ENCODE assay signal across 9 cellular contexts in the genomic region with DNA sequence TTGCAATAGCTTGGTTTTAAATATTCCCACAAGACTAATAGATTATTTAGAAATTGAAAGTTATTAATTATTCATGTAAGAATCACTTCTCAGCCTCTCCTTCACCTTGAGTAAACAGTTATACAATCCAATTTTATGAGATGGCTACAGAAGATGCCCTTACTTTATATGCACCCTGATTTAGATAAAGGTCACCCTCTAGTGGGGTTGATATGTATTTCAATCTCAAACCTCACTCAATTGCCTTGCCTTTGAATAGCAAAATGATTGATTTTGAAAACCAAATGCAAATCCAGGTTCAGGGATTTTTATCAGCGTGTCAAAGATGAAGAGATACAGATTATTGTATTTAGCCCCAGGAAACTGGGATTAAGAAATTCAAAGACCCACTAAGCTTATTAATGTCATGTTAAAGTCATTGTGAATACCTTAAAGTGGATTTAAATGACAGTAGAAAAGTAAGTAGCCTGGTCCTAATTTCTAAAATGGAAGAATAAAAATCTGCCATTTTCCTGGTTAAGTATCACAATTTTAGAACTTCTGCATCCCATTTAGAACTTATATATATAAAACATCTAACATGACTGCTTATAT.
DNase-seq lines count a peak whose midpoint lies in the region; ATAC-seq lines count a peak whose summit lies in the region.
"Had no signal": no experiment of that assay in that cellular context is flagged by ENCODE, and none has a peak within 500 bp of the region (broad histone marks: within the 10 kb centered on the region; RNA-seq: fewer than 3 reads in every experiment).

No MANE protein-coding gene starts in this region.

- ATAC-seq in GM19438 (IDR thresholded peaks at IDR 0.05; ENCODE audit: low read depth, unreplicated experiment): peak; percentile 75
- ATAC-seq in HG03457 (IDR thresholded peaks at IDR 0.05; ENCODE audit: unreplicated experiment): peak; percentile 93
- ATAC-seq in memory B cell (ENCODE audit: low read depth): peak; percentile 60

- H3K27ac Mint-ChIP-seq in memory B cell: no peak overlapping the region
- H3K27ac Mint-ChIP-seq: natural killer cell had no signal

- H3K36me3 Mint-ChIP-seq in memory B cell: no peaks in the 10 kb centered on the region
- H3K36me3 Mint-ChIP-seq: natural killer cell had no signal

- DNase-seq in DMS153 treated with DMSO at 0.1 percent for 48 hours (lab: John Stamatoyannopoulos, UW; ENCODE audit: unreplicated experiment) (peak; percentile 56), NCI-H748 treated with DMSO at 0.1 percent for 48 hours (lab: John Stamatoyannopoulos, UW) (peak; percentile 79), dedifferentiated amniotic fluid mesenchymal stem cell (ENCODE audit: extremely low spot score) (peak; percentile 18), memory B cell (ENCODE audit: low spot score in 2 of 2) (peak in 1 of 2 donors; percentile 11)
- DNase-seq in activated CD4-positive, alpha-beta T cell treated with anti-CD3 and anti-CD28 coated beads for 48 hours: no peak
- no peak for DNase-seq in activated naive CD4-positive, alpha-beta T cell treated with anti-CD3 and anti-CD28 coated beads, Interleukin-2, amount 50 U/mL, for 16 hours
- DNase-seq: natural killer cell had no signal

- no peak overlapping the region for H3K4me3 Mint-ChIP-seq in memory B cell
- H3K4me3 Mint-ChIP-seq: natural killer cell had no signal

- no peaks in the 10 kb centered on the region for H3K9me3 Mint-ChIP-seq in memory B cell
- H3K9me3 Mint-ChIP-seq: natural killer cell had no signal

- peaks cover 6% of the 10 kb centered on the region for H3K27me3 Mint-ChIP-seq in memory B cell

- H3K4me1 Mint-ChIP-seq in memory B cell: no peaks in the 10 kb centered on the region
- H3K4me1 Mint-ChIP-seq: natural killer cell had no signal

Comparison
In these comparisons a context has a peak if more than half of its experiments do, and no peak if none do; other contexts are left out.
1. DNase-seq: peak in DMS153 treated with DMSO at 0.1 percent for 48 hours (single experiment), NCI-H748 treated with DMSO at 0.1 percent for 48 hours (single experiment) and dedifferentiated amniotic fluid mesenchymal stem cell (single experiment); none in activated CD4-positive, alpha-beta T cell treated with anti-CD3 and anti-CD28 coated beads for 48 hours (single experiment) and activated naive CD4-positive, alpha-beta T cell treated with anti-CD3 and anti-CD28 coated beads, Interleukin-2, amount 50 U/mL, for 16 hours (single experiment).
2. Peak in every context shown above with its lines, with median percentiles within 50 percentile points of each other: ATAC-seq.